8 cellular contexts compared by ENCODE assay signal in the genomic region with DNA sequence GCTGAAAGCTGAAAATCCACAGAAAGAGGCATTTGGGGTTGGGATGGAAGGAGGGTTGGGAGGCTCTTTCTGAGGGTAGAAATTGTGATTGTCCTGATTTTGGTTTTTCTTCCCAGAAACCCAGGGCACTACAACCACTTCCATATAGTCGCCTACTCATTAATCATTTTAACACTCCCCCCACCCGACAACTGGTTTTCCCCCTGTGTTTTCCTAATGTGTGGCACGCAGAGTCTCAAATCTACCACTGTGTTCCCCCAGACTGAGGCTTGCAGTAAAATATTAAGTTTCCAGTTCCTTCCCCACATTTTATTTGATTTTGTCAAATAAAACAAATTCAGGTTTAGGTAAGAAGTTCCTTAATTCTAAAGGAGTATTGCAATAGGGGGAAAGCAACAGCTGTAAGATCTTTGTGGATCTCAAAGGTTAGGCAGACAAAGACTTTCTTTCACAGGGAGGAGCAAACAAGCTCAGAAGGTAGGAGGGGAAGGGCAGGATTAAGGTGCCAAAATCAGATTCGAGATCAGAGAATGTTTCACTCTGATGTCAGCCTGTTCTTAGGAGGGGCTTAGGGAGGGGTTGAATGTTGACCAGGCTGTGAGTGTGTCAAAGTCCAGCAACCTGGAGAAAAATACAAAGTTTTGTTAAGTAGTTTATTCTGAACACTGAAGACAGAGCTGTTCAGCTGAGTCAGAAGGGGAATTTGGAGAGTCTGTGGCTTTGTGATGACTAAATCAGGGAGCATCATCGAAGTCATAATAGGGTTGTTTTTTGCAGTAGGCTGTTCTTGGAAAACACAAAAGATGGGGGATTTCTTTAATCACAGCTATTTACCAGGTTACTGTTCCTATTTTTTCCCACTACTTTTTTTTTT. TPM values are rescaled to one million over a fixed set of nuclear protein-coding genes. Genes with fewer than 3 reads are reported as not detected.
DNase-seq lines count a peak whose midpoint lies in the region; ATAC-seq, FAIRE-seq and TF ChIP-seq lines count a peak whose summit lies in the region.
"Had no signal": no experiment of that assay in that cellular context is flagged by ENCODE, and none has a peak within 500 bp of the region (broad histone marks: within the 10 kb centered on the region; RNA-seq: fewer than 3 reads in every experiment).

No MANE protein-coding gene starts in this region.

- no peak for TF ChIP-seq EP300 in K562 (IDR thresholded peaks at IDR 0.05; ENCODE audit: low read length)

- peak overlapping the region; percentile 65 for H3K4me2 ChIP-seq in K562 (ENCODE audit: insufficient read depth, low read length)

- H3K36me3 ChIP-seq in K562 (ENCODE audit: control insufficient read depth, insufficient read depth, low read length) (peaks cover 70% of the 10 kb centered on the region), muscle layer of colon (ENCODE audit: insufficient read depth, low read length) (no peaks in the 10 kb centered on the region)

- no peak overlapping the region for H2AFZ ChIP-seq in K562 (ENCODE audit: low read depth, low read length)

- peak; percentile 53 for DNase-seq in NB4 (ENCODE audit: low read depth)
- DNase-seq in K562 (ENCODE audit: extremely low read depth in 1 of 4, low spot score in 3 of 4), result peak in 1 of 4 experiments; percentile 24
- DNase-seq in SHP77 treated with DMSO at 0.1 percent for 48 hours (lab: John Stamatoyannopoulos, UW), result no peak
- no peak for DNase-seq in NCI-H345 treated with DMSO at 0.1 percent for 48 hours (lab: John Stamatoyannopoulos, UW; ENCODE audit: unreplicated experiment)

- H3K9me3 ChIP-seq in K562 (replicated peaks; ENCODE audit: control insufficient read depth, insufficient read depth, low read depth, low read length) (peaks cover 16% of the 10 kb centered on the region), muscle layer of colon (ENCODE audit: low read length) (no peaks in the 10 kb centered on the region)

- WGBS in K562 (ENCODE audit: insufficient coverage, low coverage, missing lambda C conversion rate), result 21% methylated on average over 4 of the region's 5 CpGs

- H3K4me3 ChIP-seq in NB4 (ENCODE audit: low read depth, low read length) (peak overlapping the region; percentile 32), K562 (no peak overlapping the region), muscle layer of colon (ENCODE audit: low read depth in 1 of 2, low read length in 2 of 2) (no peak overlapping the region)

- TF ChIP-seq CTCF in NB4 (IDR thresholded peaks at IDR 0.05; ENCODE audit: low read depth, low read length) (no peak), K562 (IDR thresholded peaks at IDR 0.05 in 2 of 3, conservative IDR thresholded peaks at IDR 0.05 in 1 of 3; ENCODE audit: insufficient read depth in 2 of 3, low read depth in 1 of 3, low read length in 3 of 3) (no peak)

- FAIRE-seq in K562 (lab: Jason Lieb, UNC), result no peak
- FAIRE-seq: endometrium had no signal

- BruUV-seq in K562 (replicated peaks; lab: Mats Ljungman, UMichigan), result no TSS peak

- no peaks in the 10 kb centered on the region for H3K27me3 ChIP-seq in K562 (ENCODE audit: control insufficient read depth in 2 of 2, insufficient read depth in 2 of 2, low read length in 2 of 2)
- no peaks in the 10 kb centered on the region for H3K27me3 ChIP-seq in muscle layer of colon (ENCODE audit: control insufficient read depth in 1 of 2, insufficient read depth in 2 of 2, low read length in 2 of 2)

- H3K27ac ChIP-seq in K562 (ENCODE audit: extremely low read depth, low read depth, low read length) (peak overlapping the region; percentile 54; the same call in 2 of the 3 replicates), muscle layer of colon (ENCODE audit: low read depth, low read length) (peak overlapping the region; percentile 24)

- H3K79me2 ChIP-seq in K562 (ENCODE audit: control insufficient read depth, insufficient read depth, low read length), result peaks cover 87% of the 10 kb centered on the region

- H3K9ac ChIP-seq in K562 (ENCODE audit: insufficient read depth in 1 of 2, low read depth in 2 of 2, low read length in 2 of 2) (peak overlapping the region; percentile 26 to 99; a peak in 2 of 4 replicates), muscle layer of colon (ENCODE audit: low read length) (no peak overlapping the region)

- no peak for TF ChIP-seq RAD21 in K562 (CRISPR knock-in tag; conservative IDR thresholded peaks at IDR 0.05 in 1 of 2, IDR thresholded peaks at IDR 0.05 in 1 of 2)

- intact Hi-C loops in K562 (cut with micrococcal nuclease), result loop anchor here (5.0 to 10.0 kb wide), 2 partner anchors 175 to 492 kb away; no protein-coding TSS in a partner anchor

- H3K4me1 ChIP-seq in K562 (replicated peaks in 1 of 2; ENCODE audit: control insufficient read depth in 2 of 2, insufficient read depth in 2 of 2, low read length in 2 of 2) (peaks cover 13 to 68% of the 10 kb centered on the region in 2 experiments), muscle layer of colon (ENCODE audit: insufficient read depth, low read length) (peaks cover 48% of the 10 kb centered on the region)

- ATAC-seq in GM18508 (IDR thresholded peaks at IDR 0.05; ENCODE audit: insufficient read depth, unreplicated experiment) (peak; percentile 62), HG02588 (IDR thresholded peaks at IDR 0.05; ENCODE audit: unreplicated experiment) (peak; percentile 48), K562 (no peak)

- peaks cover 27% of the 10 kb centered on the region for H4K20me1 ChIP-seq in K562 (replicated peaks; ENCODE audit: control insufficient read depth, insufficient read depth, low read length)

- in situ Hi-C loops in K562 (cut with MboI), result no loop called here

- CTCF ChIA-PET in K562 (lab: Yijun Ruan, JAX; ENCODE audit: low intra/inter-chr PET ratio), result no interaction called here

- POLR2A ChIA-PET in K562 (lab: Yijun Ruan, JAX), result interaction anchor here (0.7 to 1.3 kb wide), 4 partner anchors 12 to 697 kb away, joined by 3 read pairs; a partner anchor contains a TSS

- H3K9me1 ChIP-seq in K562 (ENCODE audit: control insufficient read depth, insufficient read depth, low read length), result no peaks in the 10 kb centered on the region

- TF ChIP-seq POLR2A in NB4 (IDR thresholded peaks at IDR 0.05; ENCODE audit: extremely low read depth, insufficient read length), result no peak
- TF ChIP-seq POLR2A in K562 (conservative IDR thresholded peaks at IDR 0.05), result no peak; the same call in 1 of the 2 replicates

TF ChIP-seq in K562, 482 proteins besides CTCF, POLR2A, EP300 and RAD21 (continues in another document):
- TF ChIP-seq DIDO1 (tag; IDR thresholded peaks at IDR 0.05; ENCODE audit: low read depth) (no peak), NFE2 (IDR thresholded peaks at IDR 0.05; ENCODE audit: low read depth) (peak; percentile 34; the same call in 1 of the 2 replicates), FOSL1 (tag; conservative IDR thresholded peaks at IDR 0.05) (peak; percentile 75), DPF2 (IDR thresholded peaks at IDR 0.05) (peak; percentile 50; the same call in 1 of the 2 replicates), BACH1 (tag; IDR thresholded peaks at IDR 0.05) (0 out of 2 replicates have a peak, but pooled peaks have one; percentile 33), TEAD4 (IDR thresholded peaks at IDR 0.05; ENCODE audit: low read length) (peak; percentile 24; the same call in 1 of the 2 replicates), TEAD4 (CRISPR knock-in tag; IDR thresholded peaks at IDR 0.05; ENCODE audit: borderline replicate concordance) (no peak)
- TF ChIP-seq, protein P1, sequence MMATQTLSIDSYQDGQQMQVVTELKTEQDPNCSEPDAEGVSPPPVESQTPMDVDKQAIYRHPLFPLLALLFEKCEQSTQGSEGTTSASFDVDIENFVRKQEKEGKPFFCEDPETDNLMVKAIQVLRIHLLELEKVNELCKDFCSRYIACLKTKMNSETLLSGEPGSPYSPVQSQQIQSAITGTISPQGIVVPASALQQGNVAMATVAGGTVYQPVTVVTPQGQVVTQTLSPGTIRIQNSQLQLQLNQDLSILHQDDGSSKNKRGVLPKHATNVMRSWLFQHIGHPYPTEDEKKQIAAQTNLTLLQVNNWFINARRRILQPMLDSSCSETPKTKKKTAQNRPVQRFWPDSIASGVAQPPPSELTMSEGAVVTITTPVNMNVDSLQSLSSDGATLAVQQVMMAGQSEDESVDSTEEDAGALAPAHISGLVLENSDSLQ (IDR thresholded peaks at IDR 0.05), result peak; percentile 41

RNA-seq across cellular contexts. Expression of a gene that starts 3.6 kb away (rescaled TPM):
- 24.7 and 44.0 TPM in 2 replicates for total RNA-seq in K562 (2011; cell fraction: chromatin; rRNA removed; ENCODE audit: low replicate concordance)
- total RNA-seq in K562 (2011; cell fraction: nucleolus; rRNA removed), result 17.0 and 25.0 TPM in 2 replicates
- total RNA-seq in K562 (2011; cell fraction: nucleoplasm; rRNA removed), result 25.1 and 28.1 TPM in 2 replicates
- total RNA-seq in K562 (2014; rRNA removed) (14.2 and 18.2 TPM in 2 replicates), K562 (2014; rRNA removed; fragmentation: Illumina TruSeq; extraction: Trizol) (34.5 and 40.8 TPM in 2 replicates), K562 (2015; rRNA removed; fragmentation: Illumina TruSeq; extraction: Trizol) (35.1 and 38.8 TPM in 2 replicates), K562 (2021) (24.6 and 29.1 TPM in 2 replicates)
- polyA plus RNA-seq in K562 (2011; rRNA removed) (16.0 and 21.4 TPM in 2 replicates), K562 (2014; fragmentation: Illumina TruSeq; extraction: Trizol) (19.2 and 21.5 TPM in 2 replicates), K562 (2014; fragmentation: Nextera tagmentation; extraction: Ambion mirVana) (10 to 100 TPM; 18.1 to 22.2 TPM), K562 (2014; rRNA removed) (13.0 and 14.6 TPM in 2 replicates)
- 3.5 and 6.0 TPM in 2 replicates for polyA plus RNA-seq in K562 (2011; cell fraction: cytosol; rRNA removed)
- polyA plus RNA-seq in K562 (2011; cell fraction: nucleus; rRNA removed), result 9.2 and 12.6 TPM in 2 replicates
- polyA plus RNA-seq in K562 (2012), result 12.6 and 14.4 TPM in 2 replicates
- 43.3 and 47.1 TPM in 2 replicates for polyA minus RNA-seq in K562 (2011; rRNA and poly(A)+ RNA removed)
- 12.4 and 13.0 TPM in 2 replicates for polyA minus RNA-seq in K562 (2011; cell fraction: cytosol; rRNA and poly(A)+ RNA removed)
- polyA minus RNA-seq in K562 (2011; cell fraction: nucleus; rRNA and poly(A)+ RNA removed), result 33.3 and 40.5 TPM in 2 replicates
